ENCODE assay signal across 8 cellular contexts in the genomic region with DNA sequence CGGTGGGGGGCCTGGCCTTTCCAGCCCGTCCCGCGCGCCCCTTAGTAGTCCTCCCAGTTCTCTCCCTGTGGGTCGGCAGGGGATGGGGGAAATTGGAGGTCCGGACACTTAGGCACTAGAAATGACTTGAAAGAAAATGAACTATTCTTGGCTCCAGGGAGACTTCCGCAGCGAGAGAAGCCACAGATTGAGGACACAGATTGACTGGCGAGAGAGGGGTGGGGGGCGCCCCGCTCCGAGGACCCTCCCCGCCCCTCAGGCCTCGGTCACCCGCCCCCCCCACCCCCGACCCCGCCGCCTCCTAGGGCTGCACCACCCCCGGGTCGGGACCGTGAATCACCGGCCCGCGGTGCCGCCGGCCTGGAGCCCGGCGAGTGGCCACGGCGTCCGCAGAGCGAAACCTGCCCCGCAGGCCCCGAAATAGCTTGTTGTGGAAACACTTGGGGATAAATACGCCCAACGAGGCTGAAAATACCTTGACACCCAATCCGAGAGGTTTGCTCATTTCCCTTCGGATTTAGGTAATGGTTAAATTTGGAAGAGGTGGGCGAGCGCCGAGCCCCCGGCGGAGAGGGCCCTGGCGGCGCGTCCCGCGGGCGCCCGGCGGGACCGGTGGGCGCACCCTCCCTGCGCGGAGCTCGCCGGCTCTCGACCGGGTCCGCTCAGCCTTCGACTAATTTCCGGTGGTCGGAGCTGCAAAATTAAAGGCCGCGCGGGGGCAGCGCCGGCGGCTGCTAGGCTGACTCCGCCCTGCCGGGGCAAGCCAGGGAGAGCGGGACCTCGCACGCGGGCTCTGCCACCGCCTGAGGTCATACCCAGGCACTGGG. TPM values are rescaled to one million over a fixed set of nuclear protein-coding genes. Genes with fewer than 3 reads are reported as not detected.
DNase-seq lines count a peak whose midpoint lies in the region; ATAC-seq lines count a peak whose summit lies in the region.

A gene (minus strand): TSS at position 675 of the 827 bp plus-strand sequence. CDS start 3,438 bp downstream, outside the sequence.

- H3K27ac Mint-ChIP-seq in activated naive CD8-positive, alpha-beta T cell = peak within 1 kb of the TSS; percentile 96

- H3K27me3 Mint-ChIP-seq in activated naive CD8-positive, alpha-beta T cell = no peaks in the 10 kb centered on the region

- no peaks in the 10 kb centered on the region for H3K9me3 Mint-ChIP-seq in activated naive CD8-positive, alpha-beta T cell (ENCODE audit: low read depth)

- H3K36me3 Mint-ChIP-seq in activated naive CD8-positive, alpha-beta T cell = peaks cover 13% of the 10 kb centered on the region

- H3K4me3 Mint-ChIP-seq in activated naive CD8-positive, alpha-beta T cell = peak within 1 kb of the TSS; percentile 98

- H3K4me1 Mint-ChIP-seq in activated naive CD8-positive, alpha-beta T cell (ENCODE audit: low read depth) = peaks cover 34% of the 10 kb centered on the region

- DNase-seq in NCI-H748 (lab: John Stamatoyannopoulos, UW; ENCODE audit: unreplicated experiment) (peak; percentile 38), NCI-H748 treated with DMSO at 0.1 percent for 48 hours (lab: John Stamatoyannopoulos, UW) (no peak), RPMI7951 (ENCODE audit: low read depth) (peak; percentile 55), iPS-NIHi11 (ENCODE audit: low spot score) (peak; percentile 59), HCEC 1CT (no peak)
- peak; percentile 47 for DNase-seq in stimulated activated CD4-positive, alpha-beta T cell treated with anti-CD3 and anti-CD28 coated beads, Interleukin-2, amount 100 ng/mL, for 4 hours (ENCODE audit: low read depth)

- ATAC-seq in HG02943 (IDR thresholded peaks at IDR 0.05; ENCODE audit: low read depth, unreplicated experiment) = peak; percentile 17

RNA-seq across cellular contexts. Expression of the gene that starts here (rescaled TPM):
- 0.12 and 0.20 TPM in 2 replicates for total RNA-seq in RPMI7951 (2014; rRNA removed; shearing (Covaris generic))

Comparison
In these comparisons a context has a peak if more than half of its experiments do, and no peak if none do; other contexts are left out.
1. DNase-seq: peak in NCI-H748 (single experiment), iPS-NIHi11 (single experiment) and stimulated activated CD4-positive, alpha-beta T cell treated with anti-CD3 and anti-CD28 coated beads, Interleukin-2, amount 100 ng/mL, for 4 hours (single experiment); none in NCI-H748 treated with DMSO at 0.1 percent for 48 hours (single experiment) and HCEC 1CT (single experiment).
2. Peak in DNase-seq in RPMI7951; RNA of the gene not detected or under 1 TPM.